ENCODE assay signal across 15 cellular contexts in genomic region chr1:178599745-178600144, GRCh38.
A peak's percentile ranks its signal among the peaks of the same experiment; 100 is the strongest.
DNase-seq lines count a peak whose midpoint lies in the region; ATAC-seq and TF ChIP-seq lines count a peak whose summit lies in the region.
"Had no signal": no experiment of that assay in that cellular context is flagged by ENCODE, and none has a peak within 500 bp of the region (broad histone marks: within the 10 kb centered on the region; RNA-seq: fewer than 3 reads in every experiment).

No MANE protein-coding gene starts in this region.

- POLR2A ChIA-PET in HEK293T (lab: Yijun Ruan, JAX) = no interaction called here

- ATAC-seq in GM18867 (IDR thresholded peaks at IDR 0.05; ENCODE audit: unreplicated experiment) (peak; percentile 81), GM21825 (IDR thresholded peaks at IDR 0.05; ENCODE audit: unreplicated experiment) (peak; percentile 68), HG03432 (IDR thresholded peaks at IDR 0.05; ENCODE audit: unreplicated experiment) (peak; percentile 86), left colon (no peak)
- ATAC-seq: upper lobe of right lung had no signal

- peak; percentile 50 for DNase-seq in myocyte (ENCODE audit: low read depth)
- DNase-seq in left colon = no peak
- DNase-seq in HEK293T (ENCODE audit: extremely low spot score) = no peak
- DNase-seq in pons (ENCODE audit: low spot score) = no peak
- no peak for DNase-seq in NCI-H1048 (lab: John Stamatoyannopoulos, UW)
- DNase-seq: activated naive CD4-positive, alpha-beta T cell treated with anti-CD3 and anti-CD28 coated beads, Interleukin-2, amount 10 ng/mL, durations not matched to agents 7 days and 5 days; CD4-positive, CD25-positive, alpha-beta regulatory T cell; H7; NCI-H2029; OCI-M1; sigmoid colon; upper lobe of right lung had no signal

- intact Hi-C loops in left colon (cut with DNase I, micrococcal nuclease) = no loop called here

- CTCF ChIA-PET in HEK293T (lab: Yijun Ruan, JAX) = no interaction called here

TF ChIP-seq in HEK293T, 16 proteins besides CTCF, POLR2A, EP300 and RAD21:
- TF ChIP-seq FOXK2 (IDR thresholded peaks at IDR 0.05) = no peak
- TF ChIP-seq L3MBTL2 (conservative IDR thresholded peaks at IDR 0.05) = no peak
- no peak for TF ChIP-seq BHLHE40 (IDR thresholded peaks at IDR 0.05; ENCODE audit: borderline replicate concordance)
- TF ChIP-seq TARDBP (IDR thresholded peaks at IDR 0.05) = no peak
- TF ChIP-seq SP1 (IDR thresholded peaks at IDR 0.05) = no peak
